22 cellular contexts compared by ENCODE assay signal in the genomic region with DNA sequence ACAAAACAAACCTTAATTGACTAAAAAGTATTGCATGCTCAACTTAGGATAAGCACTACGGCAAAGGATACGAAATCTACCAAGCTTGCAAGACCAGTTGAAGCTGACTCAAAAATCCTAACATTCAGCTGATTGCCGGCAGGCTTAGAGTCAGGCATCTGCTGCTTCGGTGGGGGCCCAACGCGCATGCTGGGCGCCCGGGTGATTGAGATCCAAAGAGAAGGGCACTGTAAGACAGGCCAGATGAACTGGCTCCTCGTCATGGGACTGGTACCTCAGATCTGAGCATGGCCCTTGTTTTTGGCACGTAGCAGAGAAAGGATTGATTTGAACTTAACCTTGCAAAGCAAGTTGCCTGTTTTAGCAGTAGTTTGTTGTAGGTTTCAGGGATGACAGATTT.
DNase-seq lines count a peak whose midpoint lies in the region; ATAC-seq and TF ChIP-seq lines count a peak whose summit lies in the region.
"Had no signal": no experiment of that assay in that cellular context is flagged by ENCODE, and none has a peak within 500 bp of the region (broad histone marks: within the 10 kb centered on the region; RNA-seq: fewer than 3 reads in every experiment).

No MANE protein-coding gene starts in this region.

- DNase-seq in activated CD8-positive, alpha-beta memory T cell treated with anti-CD3 and anti-CD28 coated beads for 24 hours: peak; percentile 47
- DNase-seq in activated CD8-positive, alpha-beta memory T cell treated with anti-CD3 and anti-CD28 coated beads, Interleukin-2, amount 50 U/mL, for 48 hours: no peak
- no peak for DNase-seq in GM23338 (ENCODE audit: low spot score)
- peak; percentile 82 for DNase-seq in cerebellar cortex (ENCODE audit: low spot score)
- no peak for DNase-seq in mesothelial cell of epicardium (ENCODE audit: low spot score in 2 of 2, unreplicated experiment in 2 of 2)
- no peak for DNase-seq in CD1c-positive myeloid dendritic cell (ENCODE audit: extremely low spot score)
- DNase-seq in NCI-H146 (lab: John Stamatoyannopoulos, UW): no peak
- no peak for DNase-seq in iPS-NIHi11 (ENCODE audit: low spot score)
- DNase-seq: ACHN; CD4-positive, alpha-beta memory T cell; DND-41; Kasumi-1; MG63; NCI-H1092; NCI-H2029 treated with DMSO at 0.1 percent for 48 hours; NCI-H2171; NCI-H345; NCI-H524; NCI-H82; SJCRH30 had no signal

- H3K4me1 ChIP-seq in GM23338 (ENCODE audit: insufficient read depth): peaks cover 26% of the 10 kb centered on the region
- H3K4me1 ChIP-seq: SJCRH30 had no signal

- H3K9me2 ChIP-seq in GM23338 (ENCODE audit: insufficient read depth): no peaks in the 10 kb centered on the region

- H3K4me3 Mint-ChIP-seq in GM23338 (no peak overlapping the region), mesothelial cell of epicardium (no peak overlapping the region)

- peak overlapping the region; percentile 0; the same call in 1 of the 2 replicates for H3K27ac Mint-ChIP-seq in GM23338
- H3K27ac Mint-ChIP-seq in mesothelial cell of epicardium: peak overlapping the region; percentile 6

- H2AFZ ChIP-seq in GM23338: no peak overlapping the region

- H3K27me3 Mint-ChIP-seq in GM23338 (ENCODE audit: insufficient read depth, low read depth, poor library complexity): no peaks in the 10 kb centered on the region
- H3K27me3 Mint-ChIP-seq in mesothelial cell of epicardium (ENCODE audit: low read depth): no peaks in the 10 kb centered on the region
- H3K27me3 Mint-ChIP-seq: CD4-positive, alpha-beta memory T cell had no signal

- no peaks in the 10 kb centered on the region for H3K36me3 ChIP-seq in GM23338 (ENCODE audit: insufficient read depth)

- no peak overlapping the region for H3K27ac ChIP-seq in GM23338 (ENCODE audit: low read depth)
- H3K27ac ChIP-seq: 22Rv1, BLaER1, SJCRH30 had no signal

- TF ChIP-seq CTCF in GM23338 (conservative IDR thresholded peaks at IDR 0.05; ENCODE audit: low read depth in 2 of 2) (no peak), mesothelial cell of epicardium (IDR thresholded peaks at IDR 0.05; ENCODE audit: unreplicated experiment) (no peak)

- no peak for ATAC-seq in GM23338

- H3K4me3 ChIP-seq in GM23338: no peak overlapping the region
- H3K4me3 ChIP-seq: BLaER1, MG63, SJCRH30 had no signal

- peaks cover 47% of the 10 kb centered on the region for H3K4me1 Mint-ChIP-seq in GM23338
- H3K4me1 Mint-ChIP-seq in mesothelial cell of epicardium: peaks cover 29% of the 10 kb centered on the region

- no peaks in the 10 kb centered on the region for H3K27me3 ChIP-seq in GM23338 (ENCODE audit: insufficient read depth)
- H3K27me3 ChIP-seq: BLaER1, MG63, SJCRH30 had no signal

- H4K20me1 ChIP-seq in GM23338 (replicated peaks; ENCODE audit: insufficient read depth): peaks cover 22% of the 10 kb centered on the region

- H3K79me2 ChIP-seq in GM23338 (replicated peaks; ENCODE audit: insufficient read depth): peaks cover 20% of the 10 kb centered on the region

- no peaks in the 10 kb centered on the region for H3F3A ChIP-seq in GM23338 (replicated peaks; ENCODE audit: low read depth)

- no peak overlapping the region for H3K4me2 ChIP-seq in GM23338
- H3K4me2 ChIP-seq: BLaER1 had no signal

- H3K9me3 Mint-ChIP-seq in GM23338 (no peaks in the 10 kb centered on the region), mesothelial cell of epicardium (no peaks in the 10 kb centered on the region)
- H3K9me3 Mint-ChIP-seq: CD4-positive, alpha-beta memory T cell had no signal

- H3K36me3 Mint-ChIP-seq in GM23338 (ENCODE audit: low read depth): peaks cover 14% of the 10 kb centered on the region
- H3K36me3 Mint-ChIP-seq in mesothelial cell of epicardium: peaks cover 13% of the 10 kb centered on the region

TF ChIP-seq in GM23338, 12 proteins besides CTCF, POLR2A, EP300 and RAD21 (continues in another document):
- TF ChIP-seq REST (IDR thresholded peaks at IDR 0.05; ENCODE audit: unreplicated experiment): no peak
- no peak for TF ChIP-seq JUNB (IDR thresholded peaks at IDR 0.05; ENCODE audit: unreplicated experiment)
- TF ChIP-seq, protein P1, sequence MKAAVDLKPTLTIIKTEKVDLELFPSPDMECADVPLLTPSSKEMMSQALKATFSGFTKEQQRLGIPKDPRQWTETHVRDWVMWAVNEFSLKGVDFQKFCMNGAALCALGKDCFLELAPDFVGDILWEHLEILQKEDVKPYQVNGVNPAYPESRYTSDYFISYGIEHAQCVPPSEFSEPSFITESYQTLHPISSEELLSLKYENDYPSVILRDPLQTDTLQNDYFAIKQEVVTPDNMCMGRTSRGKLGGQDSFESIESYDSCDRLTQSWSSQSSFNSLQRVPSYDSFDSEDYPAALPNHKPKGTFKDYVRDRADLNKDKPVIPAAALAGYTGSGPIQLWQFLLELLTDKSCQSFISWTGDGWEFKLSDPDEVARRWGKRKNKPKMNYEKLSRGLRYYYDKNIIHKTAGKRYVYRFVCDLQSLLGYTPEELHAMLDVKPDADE (IDR thresholded peaks at IDR 0.05): no peak
- no peak for TF ChIP-seq STAT1 (IDR thresholded peaks at IDR 0.05; ENCODE audit: unreplicated experiment)
- TF ChIP-seq NANOG (IDR thresholded peaks at IDR 0.05; ENCODE audit: borderline replicate concordance): no peak
- no peak for TF ChIP-seq ZNF331 (CRISPR knock-in tag; IDR thresholded peaks at IDR 0.05; ENCODE audit: low read depth)
- TF ChIP-seq CREB1 (CRISPR knock-in tag; IDR thresholded peaks at IDR 0.05; ENCODE audit: low read depth): no peak

Comparison
In these comparisons a context has a peak if more than half of its experiments do, and no peak if none do; other contexts are left out.
1. DNase-seq: peak in activated CD8-positive, alpha-beta memory T cell treated with anti-CD3 and anti-CD28 coated beads for 24 hours (single experiment) and cerebellar cortex (single experiment); none in activated CD8-positive, alpha-beta memory T cell treated with anti-CD3 and anti-CD28 coated beads, Interleukin-2, amount 50 U/mL, for 48 hours (single experiment), GM23338 (single experiment), mesothelial cell of epicardium (0 of 2), CD1c-positive myeloid dendritic cell (single experiment), NCI-H146 (single experiment) and iPS-NIHi11 (single experiment).